8 cellular contexts compared by ENCODE assay signal in the genomic region with DNA sequence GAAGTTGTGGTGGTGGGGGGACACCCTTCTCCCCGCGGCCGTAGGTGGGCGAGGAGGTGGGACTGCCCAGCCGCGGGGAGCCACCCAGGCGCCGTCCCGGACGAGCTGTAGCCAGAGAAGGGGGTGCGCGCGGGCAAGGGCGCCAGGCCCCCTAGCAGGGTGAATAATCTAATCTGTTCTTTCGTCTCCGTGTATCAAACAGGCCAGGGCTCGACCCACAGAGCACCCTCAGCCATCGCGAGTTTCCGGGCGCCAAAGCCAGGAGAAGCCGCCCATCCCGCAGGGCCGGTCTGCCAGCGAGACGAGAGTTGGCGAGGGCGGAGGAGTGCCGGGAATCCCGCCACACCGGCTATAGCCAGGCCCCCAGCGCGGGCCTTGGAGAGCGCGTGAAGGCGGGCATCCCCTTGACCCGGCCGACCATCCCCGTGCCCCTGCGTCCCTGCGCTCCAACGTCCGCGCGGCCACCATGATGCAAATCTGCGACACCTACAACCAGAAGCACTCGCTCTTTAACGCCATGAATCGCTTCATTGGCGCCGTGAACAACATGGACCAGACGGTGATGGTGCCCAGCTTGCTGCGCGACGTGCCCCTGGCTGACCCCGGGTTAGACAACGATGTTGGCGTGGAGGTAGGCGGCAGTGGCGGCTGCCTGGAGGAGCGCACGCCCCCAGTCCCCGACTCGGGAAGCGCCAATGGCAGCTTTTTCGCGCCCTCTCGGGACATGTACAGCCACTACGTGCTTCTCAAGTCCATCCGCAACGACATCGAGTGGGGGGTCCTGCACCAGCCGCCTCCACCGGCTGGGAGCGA. TPM values are rescaled to one million over a fixed set of nuclear protein-coding genes. Genes with fewer than 3 reads are reported as not detected.
DNase-seq lines count a peak whose midpoint lies in the region; ATAC-seq and TF ChIP-seq lines count a peak whose summit lies in the region.

No MANE protein-coding gene starts in this region.

- no peak for TF ChIP-seq EP300 in ovary (IDR thresholded peaks at IDR 0.05)

- intact Hi-C loops in ovary (cut with DNase I): no loop called here

- no peaks in the 10 kb centered on the region for H3K9me3 ChIP-seq in ovary

- H3K4me3 Mint-ChIP-seq in activated T-helper 17 cell treated with anti-CD3 and anti-CD28 coated beads, Interleukin-2, amount 50 U/mL, for 72 hours: peak overlapping the region; percentile 95

- H3K4me1 Mint-ChIP-seq in activated T-helper 17 cell treated with anti-CD3 and anti-CD28 coated beads, Interleukin-2, amount 50 U/mL, for 72 hours: peaks cover 3% of the 10 kb centered on the region

- TF ChIP-seq POLR2A in ovary (IDR thresholded peaks at IDR 0.05): no peak

- H3K4me3 ChIP-seq in fibroblast of villous mesenchyme (ENCODE audit: low read depth, low read length) (peak overlapping the region; percentile 75), ovary (peak overlapping the region; percentile 61)

- H3K4me1 ChIP-seq in ovary (ENCODE audit: insufficient read depth): no peaks in the 10 kb centered on the region

- TF ChIP-seq CTCF in fibroblast of villous mesenchyme (IDR thresholded peaks at IDR 0.05; ENCODE audit: insufficient read depth, low read depth, low read length) (no peak), ovary (IDR thresholded peaks at IDR 0.05) (no peak)

- H3K27ac Mint-ChIP-seq in activated T-helper 17 cell treated with anti-CD3 and anti-CD28 coated beads, Interleukin-2, amount 50 U/mL, for 72 hours: peak overlapping the region; percentile 98

- H3K27me3 ChIP-seq in ovary: no peaks in the 10 kb centered on the region

- ATAC-seq in activated T-helper 17 cell treated with anti-CD3 and anti-CD28 coated beads, Interleukin-2, amount 50 U/mL, for 72 hours (replicated peaks): peak; percentile 1

- no peaks in the 10 kb centered on the region for H3K36me3 ChIP-seq in ovary

- H3K27me3 Mint-ChIP-seq in activated T-helper 17 cell treated with anti-CD3 and anti-CD28 coated beads, Interleukin-2, amount 50 U/mL, for 72 hours: no peaks in the 10 kb centered on the region

- peak; percentile 19 for DNase-seq in NK-92 treated with Interleukin-12 subunit alpha and Interleukin-12 subunit beta, amount 100 ng/mL, for 24 hours (lab: John Stamatoyannopoulos, UW)
- DNase-seq in NK-92 (lab: John Stamatoyannopoulos, UW; ENCODE audit: unreplicated experiment) (no peak), NCI-H146 (lab: John Stamatoyannopoulos, UW) (peak; percentile 50), fibroblast of villous mesenchyme (ENCODE audit: low read depth) (no peak), ovary (peak; percentile 19 to 63 (median 47)), middle frontal gyrus (ENCODE audit: extremely low spot score, low spot score) (no peak), SW 1271 (lab: John Stamatoyannopoulos, UW) (no peak)

- H3K27ac ChIP-seq in ovary: peak overlapping the region; percentile 72 to 88

- peaks cover 62% of the 10 kb centered on the region for H3K36me3 Mint-ChIP-seq in activated T-helper 17 cell treated with anti-CD3 and anti-CD28 coated beads, Interleukin-2, amount 50 U/mL, for 72 hours (ENCODE audit: low read depth)

- WGBS in ovary, 3 donors: 27 to 33% (median 32%) methylated on average over 75 of the region's 75 CpGs

- no peaks in the 10 kb centered on the region for H3K9me3 Mint-ChIP-seq in activated T-helper 17 cell treated with anti-CD3 and anti-CD28 coated beads, Interleukin-2, amount 50 U/mL, for 72 hours

RNA-seq across cellular contexts. Expression of a gene that starts 3.4 kb away (rescaled TPM):
- total RNA-seq in activated T-helper 17 cell treated with anti-CD3 and anti-CD28 coated beads, Interleukin-2, amount 50 U/mL, for 72 hours: 10 to 100 TPM; 37.9 to 54.0 TPM
- total RNA-seq in fibroblast of villous mesenchyme (52.7 and 66.7 TPM in 2 replicates), ovary (10 to 100 TPM; 37.3 to 80.9 (median 54.0) TPM)
- polyA plus RNA-seq in ovary: 10 to 100 TPM; 14.5 to 60.4 TPM

Comparison
In these comparisons a context has a peak if more than half of its experiments do, and no peak if none do; other contexts are left out.
1. DNase-seq: peak in NK-92 treated with Interleukin-12 subunit alpha and Interleukin-12 subunit beta, amount 100 ng/mL, for 24 hours (single experiment), NCI-H146 (single experiment) and ovary (5 of 5); none in NK-92 (single experiment), fibroblast of villous mesenchyme (single experiment), middle frontal gyrus (single experiment) and SW 1271 (0 of 2).